Comparison of ENCODE assay signal across 7 cellular contexts in genomic region chr19:44845612-44846454, GRCh38. TPM values are rescaled to one million over a fixed set of nuclear protein-coding genes. Genes with fewer than 3 reads are reported as not detected.
DNase-seq lines count a peak whose midpoint lies in the region; ATAC-seq, FAIRE-seq and TF ChIP-seq lines count a peak whose summit lies in the region.

Gene NECTIN2, plus strand, starts transcription at chr19:44846297. Its CDS starts 229 bp downstream, at chr19:44846526.

- no peaks in the 10 kb centered on the region for H3K27me3 ChIP-seq in ovary
- no peaks in the 10 kb centered on the region for H3K27me3 ChIP-seq in testis

- H3K27ac ChIP-seq in ovary (peak within 1 kb of the TSS; percentile 88 to 93), testis (peak within 1 kb of the TSS; percentile 98 to 99)

- peak; percentile 99 for DNase-seq in GM18507 (ENCODE audit: extremely low spot score, insufficient read length, low read depth)
- DNase-seq in NCI-H128 (lab: John Stamatoyannopoulos, UW; ENCODE audit: unreplicated experiment): peak; percentile 71
- DNase-seq in SW 1271 (lab: John Stamatoyannopoulos, UW): peak; percentile 83 to 95
- peak; percentile 63 for DNase-seq in activated naive CD8-positive, alpha-beta T cell treated with anti-CD3 and anti-CD28 coated beads, Interleukin-2, amount 50 U/mL, for 16 hours (ENCODE audit: low read depth, low spot score)
- DNase-seq in Right ventricle myocardium inferior (ENCODE audit: missing footprints): peak; percentile 100
- DNase-seq in ovary: peak; percentile 100
- peak; percentile 100 for DNase-seq in testis

- H3K4me1 ChIP-seq in ovary (ENCODE audit: insufficient read depth) (peaks cover 6% of the 10 kb centered on the region), testis (peaks cover 27% of the 10 kb centered on the region)

- no peaks in the 10 kb centered on the region for H3K36me3 ChIP-seq in ovary
- no peaks in the 10 kb centered on the region for H3K36me3 ChIP-seq in testis (ENCODE audit: low read depth, missing control alignments)

- H3K9me3 ChIP-seq in ovary: no peaks in the 10 kb centered on the region
- H3K9me3 ChIP-seq in testis: no peaks in the 10 kb centered on the region

- FAIRE-seq in GM18507 (lab: Jason Lieb, UNC): peak; percentile 86

- H3K4me3 ChIP-seq in ovary (peak within 1 kb of the TSS; percentile 100), testis (peak within 1 kb of the TSS; percentile 94 to 95)

- ATAC-seq in Right ventricle myocardium inferior: peak; percentile 86

- intact Hi-C loops in Right ventricle myocardium inferior (cut with DNase I) (loop anchor here (1.0 to 5.0 kb wide), 5 partner anchors 45 to 157 kb away; partner anchors contain the start of gene TOMM40), ovary (cut with DNase I) (loop anchor here in 3 of 4 donors (1.0 to 2.0 kb wide), 3 partner anchors 43 to 45 kb away; partner anchors contain the start of gene TOMM40 (in 1 of the 3)), testis (cut with DNase I; ENCODE audit: low total_unique reads) (loop anchor here (10.0 kb wide), 1 partner anchor 61 kb away; no protein-coding TSS in a partner anchor)

- TF ChIP-seq CTCF in ovary (IDR thresholded peaks at IDR 0.05) (peak; percentile 26 to 90 (median 83)), testis (IDR thresholded peaks at IDR 0.05) (peak; percentile 69 to 84 (median 82))

- 1% methylated on average over 61 to 67 of the region's 67 CpGs for WGBS in ovary, 3 donors
- WGBS in testis, 2 donors: 0% methylated on average over 36 to 67 of the region's 67 CpGs

- TF ChIP-seq POLR2A in ovary (IDR thresholded peaks at IDR 0.05) (peak; percentile 93), testis (IDR thresholded peaks at IDR 0.05) (peak; percentile 39)

- peak; percentile 34 for TF ChIP-seq EP300 in ovary (IDR thresholded peaks at IDR 0.05)

RNA-seq across cellular contexts. Expression of gene NECTIN2, which starts in this region (rescaled TPM):
- 41.8 TPM for total RNA-seq in Right ventricle myocardium inferior
- total RNA-seq in ovary: 100 to 1,000 TPM in 1 of 7 donors, 10 to 100 TPM in 6; 37.8 to 185 (median 71.8) TPM
- polyA plus RNA-seq in ovary: 10 to 100 TPM; 40.3 to 76.3 TPM
- 100 to 1,000 TPM; 268 to 278 TPM for total RNA-seq in testis
- polyA plus RNA-seq in testis (ENCODE audit: insufficient read depth, low read depth, low replicate concordance): 158 TPM

Comparison
In these comparisons a context has a peak if more than half of its experiments do, and no peak if none do; other contexts are left out.
1. Peak in every context shown above with its lines: DNase-seq, ATAC-seq, H3K4me3 ChIP-seq and H3K27ac ChIP-seq.